Comparison of ENCODE assay signal across 1 cellular context in genomic region chr1:42681771-42682483, GRCh38.
TF ChIP-seq lines count a peak whose summit lies in the region.

Gene YBX1, plus strand, starts transcription at chr1:42682418. Its CDS starts 148 bp downstream, at chr1:42682566.

TF ChIP-seq in GM12878, 131 proteins besides CTCF, POLR2A, EP300 and RAD21 (continued from another document and continues in another):
- no peak for TF ChIP-seq CUX1 (IDR thresholded peaks at IDR 0.05; ENCODE audit: insufficient replicate concordance, low read depth, low read length)
- TF ChIP-seq CHD1 (IDR thresholded peaks at IDR 0.05; ENCODE audit: low read depth, low read length), result no peak
- peak; percentile 99 for TF ChIP-seq ZNF592 (IDR thresholded peaks at IDR 0.05)
- TF ChIP-seq MXI1 (IDR thresholded peaks at IDR 0.05; ENCODE audit: low read depth, low read length), result peak; percentile 97
- TF ChIP-seq POU2F2 (IDR thresholded peaks at IDR 0.05; ENCODE audit: borderline replicate concordance, low read depth, low read length), result peak; percentile 61; the same call in 1 of the 3 replicates
- TF ChIP-seq RUNX3 (IDR thresholded peaks at IDR 0.05; ENCODE audit: low read length), result peak; percentile 75
- no peak for TF ChIP-seq STAT1 (conservative IDR thresholded peaks at IDR 0.05)
- TF ChIP-seq PKNOX1 (IDR thresholded peaks at IDR 0.05), result peak; percentile 98
- TF ChIP-seq SREBF1 (IDR thresholded peaks at IDR 0.05; ENCODE audit: low read length), result 0 out of 2 replicates have a peak, but pooled peaks have one; percentile 21
- 0 out of 2 replicates have a peak, but pooled peaks have one; percentile 28 for TF ChIP-seq ZBED1 (IDR thresholded peaks at IDR 0.05; ENCODE audit: borderline replicate concordance)
- peak; percentile 92 for TF ChIP-seq USF1 (IDR thresholded peaks at IDR 0.05; ENCODE audit: borderline replicate concordance, extremely low read length, insufficient read depth, low read depth, low read length)
- TF ChIP-seq IRF3 (IDR thresholded peaks at IDR 0.05), result peak; percentile 87
- TF ChIP-seq YY1 (IDR thresholded peaks at IDR 0.05; ENCODE audit: low read depth, low read length), result peak; percentile 88
- no peak for TF ChIP-seq ELK1 (IDR thresholded peaks at IDR 0.05; ENCODE audit: low read depth, low read length)
- no peak for TF ChIP-seq ZSCAN29 (IDR thresholded peaks at IDR 0.05)
- peak; percentile 72; the same call in 1 of the 2 replicates for TF ChIP-seq TAF1 (IDR thresholded peaks at IDR 0.05; ENCODE audit: borderline replicate concordance, low read depth, low read length)
- peak; percentile 77 for TF ChIP-seq E2F8 (IDR thresholded peaks at IDR 0.05; ENCODE audit: low read depth, partially characterized antibody)
- peak; percentile 92 for TF ChIP-seq SMAD5 (IDR thresholded peaks at IDR 0.05; ENCODE audit: low read depth)
- peak; percentile 98 for TF ChIP-seq RAD51 (IDR thresholded peaks at IDR 0.05)
- TF ChIP-seq SKIL (IDR thresholded peaks at IDR 0.05; ENCODE audit: low read depth, poor library complexity, severe bottlenecking), result peak; percentile 72
- TF ChIP-seq SIN3A (IDR thresholded peaks at IDR 0.05; ENCODE audit: low read depth, low read length), result peak; percentile 43
- no peak for TF ChIP-seq CEBPB (IDR thresholded peaks at IDR 0.05; ENCODE audit: borderline replicate concordance in 1 of 2, low read depth in 2 of 2, low read length in 2 of 2)
- TF ChIP-seq CHD2 (IDR thresholded peaks at IDR 0.05; ENCODE audit: borderline replicate concordance, low read depth, low read length), result peak; percentile 93
- peak; percentile 88 for TF ChIP-seq ATF3 (IDR thresholded peaks at IDR 0.05; ENCODE audit: borderline replicate concordance, extremely low read depth, low read depth, low read length)
- TF ChIP-seq NRF1 (conservative IDR thresholded peaks at IDR 0.05; ENCODE audit: low read depth, low read length), result no peak
- TF ChIP-seq NR2C1 (IDR thresholded peaks at IDR 0.05), result peak; percentile 76
- TF ChIP-seq TCF7 (IDR thresholded peaks at IDR 0.05; ENCODE audit: borderline replicate concordance), result no peak
- TF ChIP-seq NR2C2 (IDR thresholded peaks at IDR 0.05; ENCODE audit: borderline replicate concordance, control insufficient read depth, insufficient read length, low read depth), result no peak
- TF ChIP-seq MLLT1 (IDR thresholded peaks at IDR 0.05), result peak; percentile 76; the same call in 1 of the 2 replicates
- peak; percentile 47 for TF ChIP-seq HCFC1 (IDR thresholded peaks at IDR 0.05; ENCODE audit: low read length)
- peak; percentile 41 for TF ChIP-seq RELA (IDR thresholded peaks at IDR 0.05; ENCODE audit: borderline replicate concordance, partially characterized antibody)
